Comparison of ENCODE assay signal across 2 cellular contexts in genomic region chr14:97218336-97218712, GRCh38.
TF ChIP-seq lines count a peak whose summit lies in the region.

No MANE protein-coding gene starts in this region.

TF ChIP-seq in SK-N-SH, 30 proteins besides CTCF, POLR2A, EP300 and RAD21 (continued from another document):
- TF ChIP-seq IRF3 (IDR thresholded peaks at IDR 0.05; ENCODE audit: low read depth, low read length) (no peak), TCF12 (IDR thresholded peaks at IDR 0.05) (no peak), MEF2A (IDR thresholded peaks at IDR 0.05; ENCODE audit: borderline replicate concordance, low read depth) (no peak), SIN3A (IDR thresholded peaks at IDR 0.05; ENCODE audit: borderline replicate concordance, low read depth, low read length) (no peak)
- TF ChIP-seq, protein P1, sequence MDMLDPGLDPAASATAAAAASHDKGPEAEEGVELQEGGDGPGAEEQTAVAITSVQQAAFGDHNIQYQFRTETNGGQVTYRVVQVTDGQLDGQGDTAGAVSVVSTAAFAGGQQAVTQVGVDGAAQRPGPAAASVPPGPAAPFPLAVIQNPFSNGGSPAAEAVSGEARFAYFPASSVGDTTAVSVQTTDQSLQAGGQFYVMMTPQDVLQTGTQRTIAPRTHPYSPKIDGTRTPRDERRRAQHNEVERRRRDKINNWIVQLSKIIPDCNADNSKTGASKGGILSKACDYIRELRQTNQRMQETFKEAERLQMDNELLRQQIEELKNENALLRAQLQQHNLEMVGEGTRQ (IDR thresholded peaks at IDR 0.05; ENCODE audit: borderline replicate concordance, low read depth, low read length): no peak

TF ChIP-seq in SK-N-SH treated with all-trans-retinoic acid at 6 μM for 48 hours, 23 proteins besides CTCF, POLR2A, EP300 and RAD21 (continued from another document):
- TF ChIP-seq, protein P2, sequence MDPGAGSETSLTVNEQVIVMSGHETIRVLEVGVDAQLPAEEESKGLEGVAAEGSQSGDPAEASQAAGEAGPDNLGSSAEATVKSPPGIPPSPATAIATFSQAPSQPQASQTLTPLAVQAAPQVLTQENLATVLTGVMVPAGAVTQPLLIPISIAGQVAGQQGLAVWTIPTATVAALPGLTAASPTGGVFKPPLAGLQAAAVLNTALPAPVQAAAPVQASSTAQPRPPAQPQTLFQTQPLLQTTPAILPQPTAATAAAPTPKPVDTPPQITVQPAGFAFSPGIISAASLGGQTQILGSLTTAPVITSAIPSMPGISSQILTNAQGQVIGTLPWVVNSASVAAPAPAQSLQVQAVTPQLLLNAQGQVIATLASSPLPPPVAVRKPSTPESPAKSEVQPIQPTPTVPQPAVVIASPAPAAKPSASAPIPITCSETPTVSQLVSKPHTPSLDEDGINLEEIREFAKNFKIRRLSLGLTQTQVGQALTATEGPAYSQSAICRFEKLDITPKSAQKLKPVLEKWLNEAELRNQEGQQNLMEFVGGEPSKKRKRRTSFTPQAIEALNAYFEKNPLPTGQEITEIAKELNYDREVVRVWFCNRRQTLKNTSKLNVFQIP (CRISPR knock-in tag; IDR thresholded peaks at IDR 0.05; ENCODE audit: borderline replicate concordance, low read depth): no peak
- TF ChIP-seq ZNF565 (CRISPR knock-in tag; conservative IDR thresholded peaks at IDR 0.05; ENCODE audit: low read depth) (no peak), OSR1 (CRISPR knock-in tag; IDR thresholded peaks at IDR 0.05) (no peak), ISL1 (CRISPR knock-in tag; IDR thresholded peaks at IDR 0.05) (no peak), ZNF70 (CRISPR knock-in tag; IDR thresholded peaks at IDR 0.05) (no peak), ZC3H10 (CRISPR knock-in tag; IDR thresholded peaks at IDR 0.05) (no peak), GLIS3 (CRISPR knock-in tag; IDR thresholded peaks at IDR 0.05) (no peak), BACH2 (CRISPR knock-in tag; IDR thresholded peaks at IDR 0.05; ENCODE audit: borderline replicate concordance) (no peak)
- TF ChIP-seq, protein P3, sequence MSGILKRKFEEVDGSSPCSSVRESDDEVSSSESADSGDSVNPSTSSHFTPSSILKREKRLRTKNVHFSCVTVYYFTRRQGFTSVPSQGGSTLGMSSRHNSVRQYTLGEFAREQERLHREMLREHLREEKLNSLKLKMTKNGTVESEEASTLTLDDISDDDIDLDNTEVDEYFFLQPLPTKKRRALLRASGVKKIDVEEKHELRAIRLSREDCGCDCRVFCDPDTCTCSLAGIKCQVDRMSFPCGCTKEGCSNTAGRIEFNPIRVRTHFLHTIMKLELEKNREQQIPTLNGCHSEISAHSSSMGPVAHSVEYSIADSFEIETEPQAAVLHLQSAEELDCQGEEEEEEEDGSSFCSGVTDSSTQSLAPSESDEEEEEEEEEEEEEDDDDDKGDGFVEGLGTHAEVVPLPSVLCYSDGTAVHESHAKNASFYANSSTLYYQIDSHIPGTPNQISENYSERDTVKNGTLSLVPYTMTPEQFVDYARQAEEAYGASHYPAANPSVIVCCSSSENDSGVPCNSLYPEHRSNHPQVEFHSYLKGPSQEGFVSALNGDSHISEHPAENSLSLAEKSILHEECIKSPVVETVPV (CRISPR knock-in tag; IDR thresholded peaks at IDR 0.05): no peak
TF ChIP-seq in SK-N-SH treated with all-trans-retinoic acid at 6 μM for 48 hours: peak in this region for 0.
